ENCODE assay signal across 9 cellular contexts in the genomic region with DNA sequence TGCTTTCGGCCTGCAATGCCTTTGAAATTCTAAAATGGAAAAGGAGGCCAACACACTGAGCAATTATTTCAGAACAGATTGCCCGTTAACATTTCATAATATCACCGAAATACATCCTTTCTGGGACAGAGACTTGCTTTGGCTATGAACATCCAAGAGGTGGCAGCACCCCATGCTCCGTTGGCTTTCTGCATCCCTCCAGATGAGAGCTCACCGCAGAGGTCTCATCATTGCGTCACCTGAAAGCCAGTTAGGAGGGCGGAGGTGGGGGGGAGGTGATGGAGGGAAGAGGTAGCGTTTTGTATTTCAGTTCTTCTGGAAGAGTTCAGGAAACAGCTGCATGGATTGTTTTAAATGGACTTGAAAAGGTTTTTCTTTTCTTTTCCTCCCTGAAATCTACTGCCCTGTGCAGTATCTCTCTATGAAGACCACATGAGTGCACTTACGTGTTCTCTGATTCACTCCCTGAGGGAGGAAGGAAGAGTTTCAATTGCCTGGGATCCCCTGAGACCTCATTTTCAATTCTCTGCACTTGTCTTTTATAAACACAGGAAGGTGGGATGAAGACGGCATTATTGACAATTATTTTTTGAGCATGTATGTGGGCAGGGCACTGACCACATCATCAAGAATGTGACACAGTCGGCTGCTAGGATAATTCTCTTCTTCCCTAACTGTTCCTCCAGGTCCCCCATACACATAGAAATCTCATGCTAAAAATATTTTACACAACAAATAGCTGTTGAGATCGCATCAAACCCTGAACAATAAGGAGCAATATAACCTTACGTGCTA.
DNase-seq lines count a peak whose midpoint lies in the region; ATAC-seq lines count a peak whose summit lies in the region.
"Had no signal": no experiment of that assay in that cellular context is flagged by ENCODE, and none has a peak within 500 bp of the region (broad histone marks: within the 10 kb centered on the region; RNA-seq: fewer than 3 reads in every experiment).

No MANE protein-coding gene starts in this region.

- H3K27ac Mint-ChIP-seq in CD4-positive, CD25-positive, alpha-beta regulatory T cell, result no peak overlapping the region
- H3K27ac Mint-ChIP-seq: activated naive CD8-positive, alpha-beta T cell had no signal

- no peak overlapping the region for H3K4me3 Mint-ChIP-seq in CD4-positive, CD25-positive, alpha-beta regulatory T cell
- H3K4me3 Mint-ChIP-seq: activated naive CD8-positive, alpha-beta T cell had no signal

- peaks cover 0 to 1% (median 0%) of the 10 kb centered on the region in 7 donors for H3K9me3 Mint-ChIP-seq in CD4-positive, CD25-positive, alpha-beta regulatory T cell

- H3K27me3 Mint-ChIP-seq in CD4-positive, CD25-positive, alpha-beta regulatory T cell, result no peaks in the 10 kb centered on the region
- H3K27me3 Mint-ChIP-seq: activated naive CD8-positive, alpha-beta T cell had no signal

- H3K9me3 ChIP-seq in CD4-positive, CD25-positive, alpha-beta regulatory T cell (ENCODE audit: control insufficient read depth in 2 of 2, low read length in 2 of 2), result no peaks in the 10 kb centered on the region

- no peak overlapping the region for H3K4me3 ChIP-seq in CD4-positive, CD25-positive, alpha-beta regulatory T cell (ENCODE audit: low read depth, low read length)

- no peak overlapping the region for H3K27ac ChIP-seq in CD4-positive, CD25-positive, alpha-beta regulatory T cell (ENCODE audit: insufficient read depth, low read length, poor library complexity, severe bottlenecking)

- peak; percentile 53 to 73 for ATAC-seq in CD4-positive, CD25-positive, alpha-beta regulatory T cell (ENCODE audit: low read depth in 2 of 2)
- ATAC-seq in GM19351 (IDR thresholded peaks at IDR 0.05; ENCODE audit: unreplicated experiment), result peak; percentile 99
- peak; percentile 98 for ATAC-seq in HG03432 (IDR thresholded peaks at IDR 0.05; ENCODE audit: unreplicated experiment)

- H3K4me1 ChIP-seq in CD4-positive, CD25-positive, alpha-beta regulatory T cell (ENCODE audit: control insufficient read depth, insufficient read depth, low read length, poor library complexity, severe bottlenecking), result no peaks in the 10 kb centered on the region

- peak; percentile 2 to 64 (median 32) for DNase-seq in CD4-positive, CD25-positive, alpha-beta regulatory T cell
- DNase-seq in NCI-H446 (lab: John Stamatoyannopoulos, UW), result peak; percentile 59 to 85
- DNase-seq in activated CD4-positive, alpha-beta T cell treated with anti-CD3 and anti-CD28 coated beads for 1 hour, result peak; percentile 29
- DNase-seq in cerebellum (ENCODE audit: low spot score), result peak; percentile 85
- DNase-seq in left kidney (ENCODE audit: low read depth, low spot score), result peak; percentile 93
- DNase-seq in stimulated activated CD4-positive, alpha-beta T cell treated with anti-CD3 and anti-CD28 coated beads, TNF-alpha, amount 100 ng/mL, for 24 hours (ENCODE audit: low read depth in 3 of 3), result peak; percentile 41 to 68 (median 45)

- H3K36me3 Mint-ChIP-seq in CD4-positive, CD25-positive, alpha-beta regulatory T cell, result no peaks in the 10 kb centered on the region
- H3K36me3 Mint-ChIP-seq: activated naive CD8-positive, alpha-beta T cell had no signal

- peaks cover 0 to 4% (median 1%) of the 10 kb centered on the region in 4 donors for H3K4me1 Mint-ChIP-seq in CD4-positive, CD25-positive, alpha-beta regulatory T cell

- H3K36me3 ChIP-seq in CD4-positive, CD25-positive, alpha-beta regulatory T cell (ENCODE audit: control insufficient read depth, insufficient read depth, low read length), result no peaks in the 10 kb centered on the region

- no peaks in the 10 kb centered on the region for H3K27me3 ChIP-seq in CD4-positive, CD25-positive, alpha-beta regulatory T cell (ENCODE audit: control insufficient read depth, insufficient read depth, low read length)

Comparison
In these comparisons a context has a peak if more than half of its experiments do, and no peak if none do; other contexts are left out.
1. DNase-seq: peak in every context shown above with its lines; median percentile 93 in left kidney; 85 in cerebellum; 72 in NCI-H446; 45 in stimulated activated CD4-positive, alpha-beta T cell treated with anti-CD3 and anti-CD28 coated beads, TNF-alpha, amount 100 ng/mL, for 24 hours; 32 in CD4-positive, CD25-positive, alpha-beta regulatory T cell; 29 in activated CD4-positive, alpha-beta T cell treated with anti-CD3 and anti-CD28 coated beads for 1 hour.